Comparison of ENCODE assay signal across 17 cellular contexts in genomic region chr5:132768485-132768868, GRCh38. TPM values are rescaled to one million over a fixed set of nuclear protein-coding genes. Genes with fewer than 3 reads are reported as not detected.
A peak's percentile ranks its signal among the peaks of the same experiment; 100 is the strongest.
DNase-seq lines count a peak whose midpoint lies in the region; ATAC-seq and TF ChIP-seq lines count a peak whose summit lies in the region.
"Had no signal": no experiment of that assay in that cellular context is flagged by ENCODE, and none has a peak within 500 bp of the region (broad histone marks: within the 10 kb centered on the region; RNA-seq: fewer than 3 reads in every experiment).

No MANE protein-coding gene starts in this region.

- H2BK120ac ChIP-seq in trophoblast cell (ENCODE audit: insufficient read depth, low read length, poor library complexity): no peak overlapping the region

- H3K9ac ChIP-seq in trophoblast cell (ENCODE audit: low read length): no peak overlapping the region

- H3K27ac Mint-ChIP-seq in HFFc6: peak overlapping the region; percentile 64
- H3K27ac Mint-ChIP-seq in chondrocyte (ENCODE audit: unreplicated experiment): peak overlapping the region; percentile 74
- no peak overlapping the region for H3K27ac Mint-ChIP-seq in activated CD8-positive, alpha-beta T cell treated with anti-CD3 and anti-CD28 coated beads for 36 hours
- H3K27ac Mint-ChIP-seq: CD4-positive, alpha-beta memory T cell had no signal

- no peak overlapping the region for H4K91ac ChIP-seq in trophoblast cell (ENCODE audit: low read depth, low read length)

- no peak overlapping the region for H2BK5ac ChIP-seq in trophoblast cell (ENCODE audit: low read depth, low read length, poor library complexity)

- no peak overlapping the region for H3K23ac ChIP-seq in trophoblast cell (ENCODE audit: low read length)

- H3K36me3 Mint-ChIP-seq in HFFc6 (ENCODE audit: low read depth) (peaks cover 2% of the 10 kb centered on the region; the same call in 1 of the 2 replicates), chondrocyte (ENCODE audit: low read depth) (peaks cover 10% of the 10 kb centered on the region)
- H3K36me3 Mint-ChIP-seq in activated CD8-positive, alpha-beta T cell treated with anti-CD3 and anti-CD28 coated beads for 36 hours (ENCODE audit: low read depth): no peaks in the 10 kb centered on the region

- H3K4me3 Mint-ChIP-seq in HFFc6 (no peak overlapping the region), chondrocyte (ENCODE audit: unreplicated experiment) (no peak overlapping the region)
- H3K4me3 Mint-ChIP-seq in activated CD8-positive, alpha-beta T cell treated with anti-CD3 and anti-CD28 coated beads for 36 hours: no peak overlapping the region
- H3K4me3 Mint-ChIP-seq: CD4-positive, alpha-beta memory T cell had no signal

- DNase-seq in AG04450 (ENCODE audit: low read depth, low spot score) (no peak), HFFc6 (no peak), chondrocyte (ENCODE audit: low spot score) (peak; percentile 43), trophoblast cell (no peak), NCI-H2029 treated with DMSO at 0.1 percent for 48 hours (lab: John Stamatoyannopoulos, UW) (no peak), AG08396 (ENCODE audit: low spot score) (no peak), NCI-H1105 treated with DMSO at 0.1 percent for 48 hours (lab: John Stamatoyannopoulos, UW) (no peak)
- DNase-seq in activated CD8-positive, alpha-beta T cell treated with anti-CD3 and anti-CD28 coated beads for 36 hours: no peak
- DNase-seq: CD4-positive, alpha-beta memory T cell; DMS79; GDM1; NCI-H1105; NCI-H187 treated with DMSO at 0.1 percent for 48 hours; NCI-H2171; NCI-H748 treated with DMSO at 0.1 percent for 48 hours had no signal

- H3K36me3 ChIP-seq in trophoblast cell (ENCODE audit: control insufficient read depth in 1 of 2, insufficient read depth in 2 of 2, low read length in 2 of 2): peaks cover 41 to 48% of the 10 kb centered on the region in 2 experiments

- peaks cover 43% of the 10 kb centered on the region for H3K79me1 ChIP-seq in trophoblast cell (ENCODE audit: low read length)

- H3K79me2 ChIP-seq in trophoblast cell (ENCODE audit: control insufficient read depth, insufficient read depth, low read length, poor library complexity): peaks cover 57% of the 10 kb centered on the region

- no peak overlapping the region for H3K4me3 ChIP-seq in AG04450 (ENCODE audit: low read depth, low read length)
- H3K4me3 ChIP-seq in trophoblast cell (ENCODE audit: low read depth, low read length): no peak overlapping the region
- H3K4me3 ChIP-seq: MG63 had no signal

- ATAC-seq in activated CD8-positive, alpha-beta T cell treated with anti-CD3 and anti-CD28 coated beads for 36 hours: no peak

- H3K18ac ChIP-seq in trophoblast cell (ENCODE audit: low read length): peak overlapping the region; percentile 0

- CTCF ChIA-PET in AG04450 (lab: Charles Lee): interaction anchor here (1.3 kb wide), 1 partner anchor 51 kb away, joined by 3 read pairs; no protein-coding TSS in a partner anchor
- CTCF ChIA-PET in activated CD8-positive, alpha-beta T cell treated with anti-CD3 and anti-CD28 coated beads for 36 hours (lab: Charles Lee): interaction anchor here (0.7 kb wide), 1 partner anchor 53 kb away, joined by 3 read pairs; no protein-coding TSS in a partner anchor

- no peaks in the 10 kb centered on the region for H3K27me3 ChIP-seq in AG04450 (ENCODE audit: control insufficient read depth, insufficient read depth, low read length)
- H3K27me3 ChIP-seq in trophoblast cell (ENCODE audit: insufficient read depth, low read length): no peaks in the 10 kb centered on the region
- H3K27me3 ChIP-seq: MG63 had no signal

- peaks cover 65 to 71% of the 10 kb centered on the region in 2 experiments for H3K4me1 ChIP-seq in trophoblast cell (ENCODE audit: control insufficient read depth in 1 of 2, insufficient read depth in 2 of 2, low read length in 2 of 2)

- peak overlapping the region; percentile 83 for H3K4ac ChIP-seq in trophoblast cell (ENCODE audit: low read depth, low read length)

- no peak overlapping the region for H2BK12ac ChIP-seq in trophoblast cell (ENCODE audit: low read length)

- H3K9me3 Mint-ChIP-seq in HFFc6: no peaks in the 10 kb centered on the region
- no peaks in the 10 kb centered on the region for H3K9me3 Mint-ChIP-seq in chondrocyte (ENCODE audit: low read depth)
- H3K9me3 Mint-ChIP-seq in activated CD8-positive, alpha-beta T cell treated with anti-CD3 and anti-CD28 coated beads for 36 hours: no peaks in the 10 kb centered on the region
- H3K9me3 Mint-ChIP-seq: CD4-positive, alpha-beta memory T cell had no signal

- H4K12ac ChIP-seq in trophoblast cell (ENCODE audit: low read depth, low read length): no peak overlapping the region

- H4K8ac ChIP-seq in trophoblast cell (ENCODE audit: low read depth, low read length): peak overlapping the region; percentile 7

- intact Hi-C loops in activated CD8-positive, alpha-beta T cell treated with anti-CD3 and anti-CD28 coated beads for 36 hours (cut with micrococcal nuclease): no loop called here

- no peaks in the 10 kb centered on the region for H3K9me3 ChIP-seq in AG04450 (ENCODE audit: control insufficient read depth, insufficient read depth, low read length)
- peaks cover 2% of the 10 kb centered on the region for H3K9me3 ChIP-seq in trophoblast cell (ENCODE audit: insufficient read depth, low read depth, low read length)
- H3K9me3 ChIP-seq: MG63 had no signal

- peak overlapping the region; percentile 43 for H3K14ac ChIP-seq in trophoblast cell (ENCODE audit: low read length)

- POLR2A ChIA-PET in AG04450 (lab: Yijun Ruan, JAX): no interaction called here
- POLR2A ChIA-PET in activated CD8-positive, alpha-beta T cell treated with anti-CD3 and anti-CD28 coated beads for 36 hours (lab: Charles Lee): no interaction called here

- no peak overlapping the region for H2AK5ac ChIP-seq in trophoblast cell (ENCODE audit: low read length)

- H3K27me3 Mint-ChIP-seq in HFFc6 (ENCODE audit: insufficient read depth) (peaks cover 2% of the 10 kb centered on the region), chondrocyte (ENCODE audit: low read depth) (no peaks in the 10 kb centered on the region)
- H3K27me3 Mint-ChIP-seq in activated CD8-positive, alpha-beta T cell treated with anti-CD3 and anti-CD28 coated beads for 36 hours: no peaks in the 10 kb centered on the region
- H3K27me3 Mint-ChIP-seq: CD4-positive, alpha-beta memory T cell had no signal

- no peak overlapping the region for H3K4me2 ChIP-seq in trophoblast cell (ENCODE audit: low read length)

- H3K4me1 Mint-ChIP-seq in HFFc6 (ENCODE audit: low read depth) (peaks cover 42% of the 10 kb centered on the region), chondrocyte (ENCODE audit: low read depth) (peaks cover 58% of the 10 kb centered on the region)
- H3K4me1 Mint-ChIP-seq in activated CD8-positive, alpha-beta T cell treated with anti-CD3 and anti-CD28 coated beads for 36 hours (ENCODE audit: low read depth): no peaks in the 10 kb centered on the region

- peak overlapping the region; percentile 65 for H3K27ac ChIP-seq in AG04450 (ENCODE audit: low read depth, low read length)
- H3K27ac ChIP-seq in trophoblast cell (ENCODE audit: low read depth, low read length): peak overlapping the region; percentile 18

- no CpG with 5 or more reads among the region's 3 CpGs for WGBS in trophoblast cell (ENCODE audit: extremely low coverage, insufficient coverage, insufficient read length)

- no peak overlapping the region for H2AFZ ChIP-seq in trophoblast cell (ENCODE audit: insufficient read depth, low read length, poor library complexity)

- TF ChIP-seq CTCF in AG04450 (IDR thresholded peaks at IDR 0.05; ENCODE audit: low read depth, low read length) (no peak), HFFc6 (IDR thresholded peaks at IDR 0.05) (no peak), chondrocyte (IDR thresholded peaks at IDR 0.05) (no peak)
- TF ChIP-seq CTCF in activated CD8-positive, alpha-beta T cell treated with anti-CD3 and anti-CD28 coated beads for 36 hours (IDR thresholded peaks at IDR 0.05): no peak

RNA-seq across cellular contexts. Expression of gene SEPTIN8, which starts 8.6 kb away (rescaled TPM):
- polyA plus RNA-seq in AG04450 (2011; rRNA removed): 62.4 and 70.0 TPM in 2 replicates
- 49.2 and 55.2 TPM in 2 replicates for polyA minus RNA-seq in AG04450 (2011; rRNA and poly(A)+ RNA removed)
- total RNA-seq in HFFc6 (2021; fragmentation: NEBNext Ultra II Directional; extraction: Animal tissue kit (Norgen Biotek cat#: 25700)): 10 to 100 TPM; 53.9 to 67.1 (median 59.2) TPM
- 86.0 to 128 TPM (median 127 TPM) in 3 replicates for total RNA-seq in chondrocyte
- polyA plus RNA-seq in trophoblast cell (2013): 198 and 213 TPM in 2 replicates
- 10 to 100 TPM; 25.2 to 27.1 TPM for total RNA-seq in activated CD8-positive, alpha-beta T cell treated with anti-CD3 and anti-CD28 coated beads for 36 hours

RNA-seq across cellular contexts. Expression of gene CCNI2, which starts 21.3 kb away (rescaled TPM):
- not detected in 2 replicates for polyA plus RNA-seq in AG04450 (2011; rRNA removed)
- polyA minus RNA-seq in AG04450 (2011; rRNA and poly(A)+ RNA removed): not detected in 2 replicates
- not detected for total RNA-seq in HFFc6 (2021; fragmentation: NEBNext Ultra II Directional; extraction: Animal tissue kit (Norgen Biotek cat#: 25700))
- total RNA-seq in chondrocyte: 0.15 TPM in 1 of 3 replicates, not detected in the others
- 4.6 and 5.5 TPM in 2 replicates for polyA plus RNA-seq in trophoblast cell (2013)
- 10 to 100 TPM in 1 of 2 experiments, 1 to 10 TPM in 1; 8.7 to 10.0 TPM for total RNA-seq in activated CD8-positive, alpha-beta T cell treated with anti-CD3 and anti-CD28 coated beads for 36 hours
- total RNA-seq: A673 had no signal

RNA-seq across cellular contexts. Expression of gene KIF3A, which starts 31.1 kb away (rescaled TPM):
- 6.7 and 8.9 TPM in 2 replicates for polyA plus RNA-seq in AG04450 (2011; rRNA removed)
- polyA minus RNA-seq in AG04450 (2011; rRNA and poly(A)+ RNA removed): 2.7 and 10.3 TPM in 2 replicates
- total RNA-seq in HFFc6 (2021; fragmentation: NEBNext Ultra II Directional; extraction: Animal tissue kit (Norgen Biotek cat#: 25700)): 10 to 100 TPM; 12.9 to 15.4 (median 14.9) TPM
- total RNA-seq in chondrocyte: 15.0 to 16.4 TPM (median 16.2 TPM) in 3 replicates
- polyA plus RNA-seq in trophoblast cell (2013): 10.0 and 10.4 TPM in 2 replicates
- 10 to 100 TPM; 16.4 to 17.0 TPM for total RNA-seq in activated CD8-positive, alpha-beta T cell treated with anti-CD3 and anti-CD28 coated beads for 36 hours

RNA-seq across cellular contexts. Expression of gene SOWAHA, which starts 44.6 kb away (rescaled TPM):
- 0.05 TPM in 1 of 2 replicates, not detected in the other for polyA plus RNA-seq in AG04450 (2011; rRNA removed)
- 0.05 TPM in 1 of 2 replicates, not detected in the other for polyA minus RNA-seq in AG04450 (2011; rRNA and poly(A)+ RNA removed)
- not detected for total RNA-seq in HFFc6 (2021; fragmentation: NEBNext Ultra II Directional; extraction: Animal tissue kit (Norgen Biotek cat#: 25700))
- not detected in 3 replicates for total RNA-seq in chondrocyte
- polyA plus RNA-seq in trophoblast cell (2013): 23.8 and 25.2 TPM in 2 replicates
- not detected for total RNA-seq in activated CD8-positive, alpha-beta T cell treated with anti-CD3 and anti-CD28 coated beads for 36 hours
- total RNA-seq: A673; CD4-positive, alpha-beta memory T cell had no signal
